ENCODE assay signal across 11 cellular contexts in genomic region chr10:10479465-10479864, GRCh38.
"Had no signal": no experiment of that assay in that cellular context is flagged by ENCODE, and none has a peak within 500 bp of the region (broad histone marks: within the 10 kb centered on the region; RNA-seq: fewer than 3 reads in every experiment).

No MANE protein-coding gene starts in this region.

- H3K4me3 ChIP-seq: GM23248, HAP-1 had no signal

- H3K9me3 Mint-ChIP-seq: IgD-negative memory B cell had no signal

- DNase-seq: GM23248, GOT3, H7, HFFc6, KBM-7 had no signal

- H3K27ac ChIP-seq: GM23248, HL-60, KMS-11 had no signal

- H3K4me1 ChIP-seq: HAP-1 had no signal

- H3K9me3 ChIP-seq: HAP-1 had no signal

- H3K4me3 Mint-ChIP-seq: HFFc6, IgD-negative memory B cell had no signal

- H3K27ac Mint-ChIP-seq: HFFc6 had no signal

- H3K36me3 ChIP-seq: HAP-1 had no signal

- H3K36me3 Mint-ChIP-seq: IgD-negative memory B cell had no signal

- ATAC-seq: HCT116, HepG2 had no signal
